Comparison of ENCODE assay signal across 9 cellular contexts in the genomic region with DNA sequence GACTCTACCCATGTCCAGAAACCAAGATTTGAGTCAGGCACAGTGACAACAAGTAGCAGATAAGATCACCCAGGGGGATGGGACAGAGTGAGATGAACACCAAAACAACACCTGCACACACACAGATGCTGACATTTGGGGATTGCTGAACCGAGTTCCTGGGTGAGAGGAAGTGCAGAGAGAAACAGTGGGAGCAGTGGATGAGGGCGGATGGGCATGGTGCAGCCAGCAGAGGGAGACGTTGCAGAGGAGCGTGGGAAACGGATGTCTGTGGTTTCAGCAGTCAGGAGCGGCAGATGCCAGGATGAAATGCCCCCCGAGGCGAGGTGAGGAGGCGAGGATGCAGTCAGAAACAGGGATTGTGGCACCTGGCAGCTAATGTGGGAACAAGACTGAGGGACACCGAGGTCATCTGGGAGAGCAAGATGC.
DNase-seq lines count a peak whose midpoint lies in the region; ATAC-seq and TF ChIP-seq lines count a peak whose summit lies in the region.
"Had no signal": no experiment of that assay in that cellular context is flagged by ENCODE, and none has a peak within 500 bp of the region (broad histone marks: within the 10 kb centered on the region; RNA-seq: fewer than 3 reads in every experiment).

No MANE protein-coding gene starts in this region.

- peak; percentile 4 to 20 for DNase-seq in activated CD4-positive, alpha-beta T cell treated with anti-CD3 and anti-CD28 coated beads for 4 hours
- DNase-seq in lung microvascular endothelial cell (ENCODE audit: low read depth in 2 of 2) (peak; percentile 42 to 71), amniotic stem cell (lab: John Stamatoyannopoulos, UW) (no peak), sciatic nerve (ENCODE audit: low spot score) (no peak)
- DNase-seq in central memory CD4-positive, alpha-beta T cell, result no peak
- DNase-seq: NCI-H1694 treated with DMSO at 0.1 percent for 48 hours had no signal

- peak; percentile 55 for ATAC-seq in GM21825 (IDR thresholded peaks at IDR 0.05; ENCODE audit: unreplicated experiment)
- ATAC-seq in GM21360 (IDR thresholded peaks at IDR 0.05; ENCODE audit: unreplicated experiment), result no peak
- no peak for ATAC-seq in sciatic nerve

- peak; percentile 14 for TF ChIP-seq CTCF in DOHH2 (IDR thresholded peaks at IDR 0.05; ENCODE audit: low read depth, low read length, poor library complexity, severe bottlenecking)

- no peak overlapping the region for H3K27ac ChIP-seq in DOHH2 (ENCODE audit: low read depth, low read length)

- peaks cover 11% of the 10 kb centered on the region for H3K79me2 ChIP-seq in DOHH2 (ENCODE audit: control insufficient read depth, low read length)

- no peaks in the 10 kb centered on the region for H3F3A ChIP-seq in DOHH2 (ENCODE audit: control insufficient read depth, insufficient read depth)

- H3K9me3 ChIP-seq in DOHH2 (ENCODE audit: control insufficient read depth, insufficient read depth, low read length), result no peaks in the 10 kb centered on the region

- H4K20me1 ChIP-seq in DOHH2 (ENCODE audit: control insufficient read depth, insufficient read depth, low read depth, low read length), result no peaks in the 10 kb centered on the region

- no peaks in the 10 kb centered on the region for H3K4me1 ChIP-seq in DOHH2 (ENCODE audit: control insufficient read depth, low read length)

- intact Hi-C loops in sciatic nerve (cut with DNase I), result no loop called here

- no peak overlapping the region for H3K4me2 ChIP-seq in DOHH2 (ENCODE audit: low read length)

- H3K27me3 ChIP-seq in DOHH2 (ENCODE audit: control insufficient read depth, low read length), result no peaks in the 10 kb centered on the region

- H3K4me3 ChIP-seq in DOHH2 (ENCODE audit: low read length), result no peak overlapping the region

- no peaks in the 10 kb centered on the region for H3K9me2 ChIP-seq in DOHH2 (replicated peaks; ENCODE audit: control insufficient read depth, low read length)

- peaks cover 6% of the 10 kb centered on the region; the same call in 1 of the 2 replicates for H3K36me3 ChIP-seq in DOHH2 (ENCODE audit: control insufficient read depth, low read length)

Comparison
In these comparisons a context has a peak if more than half of its experiments do, and no peak if none do; other contexts are left out.
1. DNase-seq: peak in activated CD4-positive, alpha-beta T cell treated with anti-CD3 and anti-CD28 coated beads for 4 hours (2 of 2) and lung microvascular endothelial cell (2 of 2); none in central memory CD4-positive, alpha-beta T cell (single experiment), amniotic stem cell (single experiment) and sciatic nerve (single experiment).